8 cellular contexts compared by ENCODE assay signal in the genomic region with DNA sequence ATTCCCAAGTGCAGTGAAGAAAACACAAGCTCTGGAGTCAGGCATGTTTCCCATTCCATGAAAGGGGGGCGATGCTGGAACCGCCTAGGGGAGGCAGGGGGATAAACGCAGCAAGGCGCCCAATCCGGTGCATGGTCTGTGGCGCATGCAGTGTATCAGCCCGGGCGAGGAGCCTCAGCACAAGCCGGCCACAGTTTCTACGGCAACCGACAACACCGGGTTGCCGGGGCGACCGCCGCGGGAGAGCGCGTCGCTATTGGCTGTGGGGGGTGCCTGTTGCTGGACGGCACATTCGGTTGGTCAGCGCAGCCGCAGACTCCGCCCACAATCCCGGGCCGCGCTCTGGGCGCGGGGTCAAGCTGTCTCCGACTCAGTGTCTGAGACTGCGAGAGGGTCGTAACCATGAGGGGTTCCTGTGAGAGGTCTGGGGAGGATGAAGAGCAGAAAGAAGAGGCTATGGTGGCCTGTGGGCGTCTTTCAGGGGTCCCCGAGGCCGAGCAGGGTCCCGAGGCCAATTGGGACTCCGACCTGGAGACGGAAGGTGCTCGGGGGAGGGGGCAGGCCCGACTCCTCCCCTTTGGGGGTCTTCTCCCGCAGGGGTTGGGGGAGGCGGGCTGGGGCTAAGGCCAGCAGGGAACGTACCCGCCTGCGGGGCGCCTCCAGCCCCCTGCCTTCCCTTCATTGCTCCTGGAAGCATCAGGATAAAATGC. TPM values are rescaled to one million over a fixed set of nuclear protein-coding genes. Genes with fewer than 3 reads are reported as not detected.
DNase-seq lines count a peak whose midpoint lies in the region; ATAC-seq and TF ChIP-seq lines count a peak whose summit lies in the region.

A gene with protein sequence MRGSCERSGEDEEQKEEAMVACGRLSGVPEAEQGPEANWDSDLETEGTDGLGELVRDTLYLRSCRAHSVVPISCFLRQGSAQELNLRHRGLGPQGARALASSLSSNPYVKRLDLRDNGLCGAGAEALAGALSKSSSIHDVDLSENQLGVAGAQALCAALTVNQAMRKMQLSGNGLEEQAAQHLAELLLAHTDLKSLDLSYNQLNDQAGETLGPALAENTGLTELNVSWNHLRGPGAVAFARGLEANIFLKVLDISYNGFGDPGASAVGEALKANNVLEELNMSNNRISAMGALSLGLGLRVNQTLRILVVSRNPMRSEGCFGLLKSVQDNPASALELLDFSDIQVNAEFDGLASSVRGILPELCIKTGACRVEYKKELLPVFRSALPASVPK (plus strand): TSS at position 362 of the 710 bp plus-strand sequence. CDS start 41 bp downstream, at position 403.

- no peaks in the 10 kb centered on the region for H3K27me3 ChIP-seq in AG04450 (ENCODE audit: control insufficient read depth, insufficient read depth, low read length)

- no peak for TF ChIP-seq CTCF in AG04450 (IDR thresholded peaks at IDR 0.05; ENCODE audit: low read depth, low read length)
- no peak for TF ChIP-seq CTCF in mesothelial cell of epicardium (IDR thresholded peaks at IDR 0.05; ENCODE audit: unreplicated experiment)

- POLR2A ChIA-PET in AG04450 (lab: Yijun Ruan, JAX): interaction anchor here (1.2 to 1.6 kb wide), 2 partner anchors 44 to 64 kb away, joined by 3 read pairs; a partner anchor contains a TSS

- peak within 1 kb of the TSS; percentile 57 for H3K4me3 ChIP-seq in AG04450 (ENCODE audit: low read depth, low read length)

- ATAC-seq in GM19324 (IDR thresholded peaks at IDR 0.05; ENCODE audit: low FRiP score, unreplicated experiment): peak; percentile 76

- H3K27ac ChIP-seq in AG04450 (ENCODE audit: low read depth, low read length): peak within 1 kb of the TSS; percentile 40
- H3K27ac ChIP-seq in epithelial cell of prostate: no peak within 1 kb of the TSS

- CTCF ChIA-PET in AG04450 (lab: Charles Lee): interaction anchor here (1.6 kb wide), 1 partner anchor 57 kb away, joined by 5 read pairs; no protein-coding TSS in a partner anchor

- no peaks in the 10 kb centered on the region for H3K36me3 Mint-ChIP-seq in mesothelial cell of epicardium

- H3K4me1 Mint-ChIP-seq in mesothelial cell of epicardium: peaks cover 22% of the 10 kb centered on the region

- H3K9me3 Mint-ChIP-seq in mesothelial cell of epicardium: no peaks in the 10 kb centered on the region

- no peaks in the 10 kb centered on the region for H3K27me3 Mint-ChIP-seq in mesothelial cell of epicardium (ENCODE audit: low read depth)

- no peaks in the 10 kb centered on the region for H3K9me3 ChIP-seq in AG04450 (ENCODE audit: control insufficient read depth, insufficient read depth, low read length)

- DNase-seq in AG04450 (ENCODE audit: low read depth, low spot score) (peak; percentile 67), HT-29 (ENCODE audit: low spot score) (peak; percentile 76), NOMO-1 treated with dmso at 0.1 percent for 144 hours (lab: John Stamatoyannopoulos, UW; ENCODE audit: unreplicated experiment) (peak; percentile 45), activated T-cell treated with anti-CD3 and anti-CD28 coated beads for 1 hour (ENCODE audit: low read depth) (peak; percentile 49), epithelial cell of prostate (ENCODE audit: low read depth, low spot score) (peak; percentile 46), mesothelial cell of epicardium (ENCODE audit: low spot score in 2 of 2, unreplicated experiment in 2 of 2) (peak; percentile 86 to 91)
- DNase-seq in stimulated activated CD8-positive, alpha-beta memory T cell treated with anti-CD3 and anti-CD28 coated beads, Interleukin-15, amount 100 ng/mL, for 4 hours (ENCODE audit: low read depth in 2 of 2): peak; percentile 27 to 42

- H3K27ac Mint-ChIP-seq in mesothelial cell of epicardium: peak within 1 kb of the TSS; percentile 97

- peak within 1 kb of the TSS; percentile 95 for H3K4me3 Mint-ChIP-seq in mesothelial cell of epicardium

RNA-seq across cellular contexts. Expression of the gene that starts here (rescaled TPM):
- polyA plus RNA-seq in AG04450 (2011; rRNA removed): not detected in 2 replicates
- polyA minus RNA-seq in AG04450 (2011; rRNA and poly(A)+ RNA removed): not detected in 2 replicates
- 0.13 TPM in 1 of 2 replicates, not detected in the other for total RNA-seq in HT-29 (2014; rRNA removed; shearing (Covaris generic))
- 0.18 TPM in 1 of 3 replicates, not detected in the others for total RNA-seq in mesothelial cell of epicardium

Comparison
In these comparisons a context has a peak if more than half of its experiments do, and no peak if none do; other contexts are left out.
1. Peak in DNase-seq, H3K4me3 ChIP-seq and H3K27ac ChIP-seq in AG04450; RNA of the gene not detected or under 1 TPM.
2. Peak in DNase-seq in HT-29; RNA of the gene not detected or under 1 TPM.
3. Peak in DNase-seq in mesothelial cell of epicardium; RNA of the gene not detected or under 1 TPM.
4. DNase-seq: peak in every context shown above with its lines; median percentile 88 in mesothelial cell of epicardium; 76 in HT-29; 67 in AG04450; 49 in activated T-cell treated with anti-CD3 and anti-CD28 coated beads for 1 hour; 46 in epithelial cell of prostate; 45 in NOMO-1 treated with dmso at 0.1 percent for 144 hours; 34 in stimulated activated CD8-positive, alpha-beta memory T cell treated with anti-CD3 and anti-CD28 coated beads, Interleukin-15, amount 100 ng/mL, for 4 hours.